ENCODE assay signal across 17 cellular contexts in the genomic region with DNA sequence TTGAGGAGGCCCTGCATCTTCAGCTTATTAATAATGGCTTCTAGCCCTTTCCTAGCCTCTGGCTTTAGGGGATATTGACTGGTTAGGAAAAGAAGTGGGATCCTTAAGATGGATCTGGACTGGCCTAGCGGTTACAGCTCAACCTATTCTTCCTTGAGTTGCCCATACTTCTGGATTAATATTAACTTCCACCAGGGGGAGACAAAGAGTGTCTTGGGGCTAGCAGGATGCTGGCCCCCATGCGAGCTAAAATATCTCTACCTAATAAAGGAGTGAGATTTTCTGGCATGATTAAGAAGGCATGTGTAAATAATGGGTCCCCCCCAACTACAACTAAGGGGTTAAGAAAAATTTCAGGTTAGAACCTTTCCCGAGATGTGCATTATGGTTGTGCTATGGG. TPM values are rescaled to one million over a fixed set of nuclear protein-coding genes. Genes with fewer than 3 reads are reported as not detected.
DNase-seq lines count a peak whose midpoint lies in the region; ATAC-seq and TF ChIP-seq lines count a peak whose summit lies in the region.
"Had no signal": no experiment of that assay in that cellular context is flagged by ENCODE, and none has a peak within 500 bp of the region (broad histone marks: within the 10 kb centered on the region; RNA-seq: fewer than 3 reads in every experiment).

No MANE protein-coding gene starts in this region.

- TF ChIP-seq CTCF in A673 (conservative IDR thresholded peaks at IDR 0.05; ENCODE audit: low read depth, low read length) (peak; percentile 38), GM06990 (IDR thresholded peaks at IDR 0.05; ENCODE audit: insufficient read depth, low read length, poor library complexity, severe bottlenecking) (peak; percentile 22), NB4 (IDR thresholded peaks at IDR 0.05; ENCODE audit: low read depth, low read length) (peak; percentile 17), endothelial cell (IDR thresholded peaks at IDR 0.05; ENCODE audit: unreplicated experiment) (peak; percentile 28), glutamatergic neuron (IDR thresholded peaks at IDR 0.05; ENCODE audit: partially characterized antibody, unreplicated experiment) (no peak)

- H3K4me1 ChIP-seq in A673 (ENCODE audit: insufficient read depth, low read length, poor library complexity, severe bottlenecking), result no peaks in the 10 kb centered on the region
- H3K4me1 ChIP-seq: heart right ventricle, transverse colon had no signal

- H3K36me3 Mint-ChIP-seq in endothelial cell (ENCODE audit: low read depth, unreplicated experiment), result peaks cover 18% of the 10 kb centered on the region
- H3K36me3 Mint-ChIP-seq in glutamatergic neuron (ENCODE audit: unreplicated experiment), result peaks cover 35% of the 10 kb centered on the region
- peaks cover 14% of the 10 kb centered on the region for H3K36me3 Mint-ChIP-seq in activated CD4-positive, alpha-beta T cell treated with anti-CD3 and anti-CD28 coated beads for 36 hours (ENCODE audit: low read depth)
- H3K36me3 Mint-ChIP-seq: CD4-positive, CD25-positive, alpha-beta regulatory T cell had no signal

- no peak for TF ChIP-seq POLR2A in NB4 (IDR thresholded peaks at IDR 0.05; ENCODE audit: extremely low read depth, insufficient read length)

- intact Hi-C loops in A673 (cut with micrococcal nuclease; ENCODE audit: unreplicated experiment), result loop anchor here (5.0 kb wide), 1 partner anchor 1942 kb away; no protein-coding TSS in a partner anchor
- intact Hi-C loops in activated CD4-positive, alpha-beta T cell treated with anti-CD3 and anti-CD28 coated beads for 36 hours (cut with DNase I, micrococcal nuclease), result no loop called here

- peak; percentile 12 for DNase-seq in A673 (ENCODE audit: low spot score)
- DNase-seq in GM06990 (ENCODE audit: extremely low read depth, insufficient read length), result no peak
- DNase-seq in NB4 (ENCODE audit: low read depth), result no peak
- no peak for DNase-seq in endothelial cell (ENCODE audit: low spot score)
- no peak for DNase-seq in glutamatergic neuron
- DNase-seq in GOT3 (lab: John Stamatoyannopoulos, UW), result no peak
- DNase-seq in activated CD4-positive, alpha-beta T cell treated with anti-CD3 and anti-CD28 coated beads for 36 hours, result no peak
- DNase-seq: activated CD4-positive, CD25-positive, alpha-beta regulatory T cell treated with anti-CD3 and anti-CD28 coated beads, Interleukin-2, amount 50 U/mL, for 72 hours; activated naive CD8-positive, alpha-beta T cell treated with anti-CD3 and anti-CD28 coated beads for 36 hours; activated T-cell treated with anti-CD3 and anti-CD28 coated beads for 4 hours; caudate nucleus; CD4-positive, CD25-positive, alpha-beta regulatory T cell; heart right ventricle; NCI-H2029; NK-92 treated with Interleukin-12 subunit alpha and Interleukin-12 subunit beta, amount 100 ng/mL, for 24 hours; transverse colon had no signal

- no peaks in the 10 kb centered on the region for H3K36me3 ChIP-seq in A673 (ENCODE audit: insufficient read depth, low read length, poor library complexity, severe bottlenecking)
- H3K36me3 ChIP-seq in GM06990 (ENCODE audit: control insufficient read depth, insufficient read depth, low read length), result no peaks in the 10 kb centered on the region
- H3K36me3 ChIP-seq: heart right ventricle, transverse colon had no signal

- H3K4me3 ChIP-seq in A673 (ENCODE audit: low read depth, low read length, poor library complexity, severe bottlenecking) (no peak overlapping the region), GM06990 (replicated peaks; ENCODE audit: low read depth, low read length) (no peak overlapping the region), NB4 (ENCODE audit: low read depth, low read length) (no peak overlapping the region)
- H3K4me3 ChIP-seq: heart right ventricle, transverse colon had no signal

- H3K27ac ChIP-seq in A673 (ENCODE audit: low read depth, low read length, poor library complexity, severe bottlenecking), result no peak overlapping the region
- H3K27ac ChIP-seq: heart right ventricle, transverse colon had no signal

- no peak for ATAC-seq in HG03469 (IDR thresholded peaks at IDR 0.05; ENCODE audit: unreplicated experiment)
- no peak for ATAC-seq in activated CD4-positive, alpha-beta T cell treated with anti-CD3 and anti-CD28 coated beads for 36 hours
- ATAC-seq: heart right ventricle had no signal

- H3K4me3 Mint-ChIP-seq in endothelial cell (ENCODE audit: unreplicated experiment) (no peak overlapping the region), glutamatergic neuron (ENCODE audit: unreplicated experiment) (no peak overlapping the region)
- H3K4me3 Mint-ChIP-seq in activated CD4-positive, alpha-beta T cell treated with anti-CD3 and anti-CD28 coated beads for 36 hours, result no peak overlapping the region
- H3K4me3 Mint-ChIP-seq: activated naive CD8-positive, alpha-beta T cell treated with anti-CD3 and anti-CD28 coated beads for 36 hours; CD4-positive, CD25-positive, alpha-beta regulatory T cell had no signal

- peaks cover 37% of the 10 kb centered on the region for H3K9me3 ChIP-seq in A673 (ENCODE audit: low read depth, low read length, poor library complexity, severe bottlenecking)

- POLR2A ChIA-PET in A673 (lab: Charles Lee; ENCODE audit: low non-redundant PET), result no interaction called here
- POLR2A ChIA-PET in activated CD4-positive, alpha-beta T cell treated with anti-CD3 and anti-CD28 coated beads for 36 hours (lab: Charles Lee), result no interaction called here

- H3K4me1 Mint-ChIP-seq in endothelial cell (ENCODE audit: unreplicated experiment) (no peaks in the 10 kb centered on the region), glutamatergic neuron (ENCODE audit: low read depth, unreplicated experiment) (no peaks in the 10 kb centered on the region)
- H3K4me1 Mint-ChIP-seq in activated CD4-positive, alpha-beta T cell treated with anti-CD3 and anti-CD28 coated beads for 36 hours, result no peaks in the 10 kb centered on the region
- H3K4me1 Mint-ChIP-seq: activated naive CD8-positive, alpha-beta T cell treated with anti-CD3 and anti-CD28 coated beads for 36 hours; CD4-positive, CD25-positive, alpha-beta regulatory T cell had no signal

- H3K27me3 ChIP-seq in A673 (replicated peaks; ENCODE audit: insufficient read depth, low read depth, low read length, poor library complexity) (no peaks in the 10 kb centered on the region), GM06990 (replicated peaks; ENCODE audit: control insufficient read depth, insufficient read depth, low read length) (no peaks in the 10 kb centered on the region)
- H3K27me3 ChIP-seq: heart right ventricle, transverse colon had no signal

- CTCF ChIA-PET in A673 (lab: Charles Lee), result no interaction called here
- CTCF ChIA-PET in activated CD4-positive, alpha-beta T cell treated with anti-CD3 and anti-CD28 coated beads for 36 hours (lab: Charles Lee), result interaction anchor here (0.7 to 1.7 kb wide), 4 partner anchors 9 to 908 kb away, joined by 3 to 8 read pairs (median 3); no protein-coding TSS in a partner anchor

- H3K27me3 Mint-ChIP-seq in endothelial cell (ENCODE audit: unreplicated experiment) (peaks cover 3% of the 10 kb centered on the region), glutamatergic neuron (ENCODE audit: unreplicated experiment) (peaks cover 2% of the 10 kb centered on the region)
- H3K27me3 Mint-ChIP-seq in activated CD4-positive, alpha-beta T cell treated with anti-CD3 and anti-CD28 coated beads for 36 hours, result peaks cover 3% of the 10 kb centered on the region
- H3K27me3 Mint-ChIP-seq: activated naive CD8-positive, alpha-beta T cell treated with anti-CD3 and anti-CD28 coated beads for 36 hours; CD4-positive, CD25-positive, alpha-beta regulatory T cell had no signal

- H3K27ac Mint-ChIP-seq in endothelial cell (ENCODE audit: unreplicated experiment) (no peak overlapping the region), glutamatergic neuron (ENCODE audit: unreplicated experiment) (no peak overlapping the region)
- H3K27ac Mint-ChIP-seq in activated CD4-positive, alpha-beta T cell treated with anti-CD3 and anti-CD28 coated beads for 36 hours, result no peak overlapping the region
- H3K27ac Mint-ChIP-seq: activated naive CD8-positive, alpha-beta T cell treated with anti-CD3 and anti-CD28 coated beads for 36 hours; CD4-positive, CD25-positive, alpha-beta regulatory T cell had no signal

- peaks cover 26% of the 10 kb centered on the region for H3K9me3 Mint-ChIP-seq in endothelial cell (ENCODE audit: unreplicated experiment)
- H3K9me3 Mint-ChIP-seq in glutamatergic neuron (ENCODE audit: unreplicated experiment), result peaks cover 12% of the 10 kb centered on the region
- H3K9me3 Mint-ChIP-seq in activated CD4-positive, alpha-beta T cell treated with anti-CD3 and anti-CD28 coated beads for 36 hours (ENCODE audit: low read depth), result peaks cover 41% of the 10 kb centered on the region

- BruUV-seq in A673 (replicated peaks; lab: Mats Ljungman, UMichigan), result no TSS peak

RNA-seq across cellular contexts. Expression of a gene that starts 23.2 kb away (rescaled TPM):
- total RNA-seq in A673 (2021) (not detected in 2 replicates), endothelial cell (ENCODE audit: unreplicated experiment) (1.1 TPM), glutamatergic neuron (ENCODE audit: unreplicated experiment) (0.34 TPM)
- under 1 TPM in 1 of 2 experiments, not detected in 1; 0.02 TPM for total RNA-seq in activated CD4-positive, alpha-beta T cell treated with anti-CD3 and anti-CD28 coated beads for 36 hours
- total RNA-seq: activated naive CD8-positive, alpha-beta T cell treated with anti-CD3 and anti-CD28 coated beads for 36 hours; CD4-positive, CD25-positive, alpha-beta regulatory T cell had no signal
